8 cellular contexts compared by ENCODE assay signal in genomic region chr1:25520446-25521061, GRCh38. TPM values are rescaled to one million over a fixed set of nuclear protein-coding genes. Genes with fewer than 3 reads are reported as not detected.
DNase-seq lines count a peak whose midpoint lies in the region; ATAC-seq and TF ChIP-seq lines count a peak whose summit lies in the region.

No MANE protein-coding gene starts in this region.

- no peak for TF ChIP-seq POLR2A in IMR-90 (IDR thresholded peaks at IDR 0.05; ENCODE audit: low read depth, low read length)

- no peak overlapping the region for H2AK9ac ChIP-seq in IMR-90 (replicated peaks; ENCODE audit: low read depth, low read length, poor library complexity)

- peaks cover 6% of the 10 kb centered on the region for H3K4me1 ChIP-seq in CD8-positive, alpha-beta memory T cell (ENCODE audit: insufficient read depth, low read length)
- H3K4me1 ChIP-seq in IMR-90 (ENCODE audit: control insufficient read depth, insufficient read depth, low read length) (no peaks in the 10 kb centered on the region; the same call in 1 of the 2 replicates), SK-N-SH (ENCODE audit: control insufficient read depth in 1 of 2, insufficient read depth in 2 of 2, low read depth in 1 of 2, low read length in 1 of 2) (peaks cover 0 to 7% of the 10 kb centered on the region in 2 experiments; a peak in 1 of 4 replicates), cardiac muscle cell (ENCODE audit: low read depth) (no peaks in the 10 kb centered on the region)

- no peak for TF ChIP-seq EP300 in SK-N-SH (IDR thresholded peaks at IDR 0.05; ENCODE audit: borderline replicate concordance in 1 of 2, low read depth in 1 of 2, low read length in 1 of 2)

- H3K36me3 Mint-ChIP-seq in CD8-positive, alpha-beta memory T cell, result no peaks in the 10 kb centered on the region
- no peaks in the 10 kb centered on the region for H3K36me3 Mint-ChIP-seq in activated naive CD4-positive, alpha-beta T cell treated with anti-CD3 and anti-CD28 coated beads, Interleukin-2, amount 10 ng/mL, durations not matched to agents 7 days and 5 days

- peaks cover 9 to 11% (median 10%) of the 10 kb centered on the region in 3 donors for H3K4me1 Mint-ChIP-seq in CD8-positive, alpha-beta memory T cell
- peaks cover 7% of the 10 kb centered on the region for H3K4me1 Mint-ChIP-seq in activated naive CD4-positive, alpha-beta T cell treated with anti-CD3 and anti-CD28 coated beads, Interleukin-2, amount 10 ng/mL, durations not matched to agents 7 days and 5 days

- H2BK15ac ChIP-seq in IMR-90 (ENCODE audit: low read depth, low read length), result no peak overlapping the region

- TF ChIP-seq RAD21 in IMR-90 (IDR thresholded peaks at IDR 0.05; ENCODE audit: low read length), result peak; percentile 72
- TF ChIP-seq RAD21 in SK-N-SH (IDR thresholded peaks at IDR 0.05; ENCODE audit: low read length), result peak; percentile 77

- H3K4me3 ChIP-seq in CD8-positive, alpha-beta memory T cell (ENCODE audit: low read length), result no peak overlapping the region
- H3K4me3 ChIP-seq in IMR-90 (ENCODE audit: insufficient read depth, low read depth, low read length) (no peak overlapping the region), SK-N-SH (ENCODE audit: low read depth in 2 of 2, low read length in 1 of 2) (no peak overlapping the region), cardiac muscle cell (no peak overlapping the region)

- DNase-seq in CD8-positive, alpha-beta memory T cell, result peak; percentile 43 to 77 (median 60)
- peak; percentile 69 for DNase-seq in IMR-90
- DNase-seq in SK-N-SH, result peak; percentile 70
- DNase-seq in activated naive CD4-positive, alpha-beta T cell treated with anti-CD3 and anti-CD28 coated beads, Interleukin-2, amount 10 ng/mL, durations not matched to agents 7 days and 5 days, result peak; percentile 82
- peak; percentile 71 to 77 for DNase-seq in cardiac muscle cell (ENCODE audit: low read depth in 1 of 2, low spot score in 1 of 2)
- DNase-seq in renal cortical epithelial cell (ENCODE audit: low read depth), result peak; percentile 53

- no peaks in the 10 kb centered on the region for H3K79me2 ChIP-seq in SK-N-SH (ENCODE audit: insufficient read depth)

- H4K20me1 ChIP-seq in IMR-90 (ENCODE audit: insufficient read depth, low read length), result no peaks in the 10 kb centered on the region
- no peaks in the 10 kb centered on the region for H4K20me1 ChIP-seq in SK-N-SH (ENCODE audit: insufficient read depth)

- H3K4me3 Mint-ChIP-seq in CD8-positive, alpha-beta memory T cell, result no peak overlapping the region
- H3K4me3 Mint-ChIP-seq in activated naive CD4-positive, alpha-beta T cell treated with anti-CD3 and anti-CD28 coated beads, Interleukin-2, amount 10 ng/mL, durations not matched to agents 7 days and 5 days, result no peak overlapping the region

- no peak overlapping the region for H2BK5ac ChIP-seq in IMR-90 (ENCODE audit: low read depth, low read length, poor library complexity, severe bottlenecking)

- peaks cover 0 to 3% of the 10 kb centered on the region in 2 donors for H3K27me3 Mint-ChIP-seq in CD8-positive, alpha-beta memory T cell
- peaks cover 40% of the 10 kb centered on the region for H3K27me3 Mint-ChIP-seq in activated naive CD4-positive, alpha-beta T cell treated with anti-CD3 and anti-CD28 coated beads, Interleukin-2, amount 10 ng/mL, durations not matched to agents 7 days and 5 days

- no peaks in the 10 kb centered on the region for H3K79me1 ChIP-seq in IMR-90 (ENCODE audit: low read depth in 1 of 2, low read length in 2 of 2)

- peak overlapping the region in 1 of 2 experiments; percentile 78; a peak in 1 of 4 replicates for H4K8ac ChIP-seq in IMR-90 (ENCODE audit: low read depth in 2 of 2, low read length in 2 of 2)

- CTCF ChIA-PET in CD8-positive, alpha-beta memory T cell (lab: Charles Lee), result interaction anchor here (0.7 to 6.3 kb wide), 20 partner anchors 13 to 299 kb away, joined by 3 to 79 read pairs (median 4); partner anchors contain the start of genes LDLRAP1 and MTFR1L
- CTCF ChIA-PET in IMR-90 (lab: Yijun Ruan, JAX), result interaction anchor here (0.5 to 1.2 kb wide), 3 partner anchors 15 to 75 kb away, joined by 3 to 4 read pairs (median 4); no protein-coding TSS in a partner anchor
- CTCF ChIA-PET in SK-N-SH (lab: Yijun Ruan, JAX), result interaction anchor here (0.6 to 4.3 kb wide), 38 partner anchors 9 to 749 kb away, joined by 3 to 46 read pairs (median 4); partner anchors contain the start of genes LDLRAP1, MACO1 and SELENON
- CTCF ChIA-PET in activated naive CD4-positive, alpha-beta T cell treated with anti-CD3 and anti-CD28 coated beads, Interleukin-2, amount 10 ng/mL, durations not matched to agents 7 days and 5 days (lab: Charles Lee), result interaction anchor here (0.6 to 8.1 kb wide), 20 partner anchors 12 to 290 kb away, joined by 3 to 58 read pairs (median 3); no protein-coding TSS in a partner anchor

- peak; percentile 79 for TF ChIP-seq CTCF in IMR-90 (conservative IDR thresholded peaks at IDR 0.05; ENCODE audit: low read depth, low read length)
- peak; percentile 91 for TF ChIP-seq CTCF in SK-N-SH (IDR thresholded peaks at IDR 0.05)
- peak; percentile 75 for TF ChIP-seq CTCF in cardiac muscle cell (IDR thresholded peaks at IDR 0.05; ENCODE audit: low read depth, low read length)

- H3K18ac ChIP-seq in IMR-90 (ENCODE audit: low read depth, low read length), result no peak overlapping the region

- dilution Hi-C loops in IMR-90 (cut with HindIII; ENCODE audit: low sequenced_read_pairs, unreplicated experiment), result no loop called here

- H3K27ac Mint-ChIP-seq in CD8-positive, alpha-beta memory T cell, result peak overlapping the region in 7 of 8 donors; percentile 19 to 90 (median 65)
- no peak overlapping the region for H3K27ac Mint-ChIP-seq in activated naive CD4-positive, alpha-beta T cell treated with anti-CD3 and anti-CD28 coated beads, Interleukin-2, amount 10 ng/mL, durations not matched to agents 7 days and 5 days

- H3K56ac ChIP-seq in IMR-90 (ENCODE audit: extremely low read depth, insufficient read depth, low read length), result no peak overlapping the region

- no peak overlapping the region for H4K5ac ChIP-seq in IMR-90 (ENCODE audit: low read depth, low read length)

- 0 out of 2 replicates have a peak overlapping the region, but pooled peaks have one; percentile 28 for H2BK120ac ChIP-seq in IMR-90 (ENCODE audit: low read depth, low read length)

- POLR2A ChIA-PET in CD8-positive, alpha-beta memory T cell (lab: Charles Lee), result interaction anchor here (0.7 to 2.4 kb wide), 2 partner anchors 17 to 37 kb away, joined by 5 to 10 read pairs; no protein-coding TSS in a partner anchor
- POLR2A ChIA-PET in IMR-90 (lab: Charles Lee; ENCODE audit: unreplicated experiment) (no interaction called here), SK-N-SH (lab: Yijun Ruan, JAX) (interaction anchor here (0.9 kb wide), 1 partner anchor 95 kb away, joined by 3 read pairs; no protein-coding TSS in a partner anchor)

- H3K9ac ChIP-seq in IMR-90 (ENCODE audit: low read depth, low read length), result no peak overlapping the region
- no peak overlapping the region for H3K9ac ChIP-seq in SK-N-SH

- H3K14ac ChIP-seq in IMR-90 (replicated peaks; ENCODE audit: low read depth, low read length), result peak overlapping the region; percentile 54; the same call in 1 of the 2 replicates

- H3K27me3 ChIP-seq in CD8-positive, alpha-beta memory T cell (ENCODE audit: insufficient read depth, low read length, poor library complexity, severe bottlenecking), result no peaks in the 10 kb centered on the region
- peaks cover 20% of the 10 kb centered on the region for H3K27me3 ChIP-seq in IMR-90 (ENCODE audit: control insufficient read depth, insufficient read depth, low read length)
- no peaks in the 10 kb centered on the region; the same call in 1 of the 2 replicates for H3K27me3 ChIP-seq in SK-N-SH (ENCODE audit: insufficient read depth)
- H3K27me3 ChIP-seq in cardiac muscle cell, result no peaks in the 10 kb centered on the region

- 0% methylated on average over 2 of the region's 4 CpGs; no CpG with 5 or more reads in 1 of the 2 experiments for WGBS in IMR-90 (ENCODE audit: extremely low coverage in 2 of 2, insufficient read length in 1 of 2), 2 experiments
- WGBS in SK-N-SH (ENCODE audit: low lambda C conversion rate), result 0% methylated on average over 4 of the region's 4 CpGs

- H3K36me3 ChIP-seq in CD8-positive, alpha-beta memory T cell (ENCODE audit: insufficient read depth, low read length), result no peaks in the 10 kb centered on the region
- no peaks in the 10 kb centered on the region for H3K36me3 ChIP-seq in IMR-90 (ENCODE audit: control insufficient read depth, insufficient read depth, low read length)
- H3K36me3 ChIP-seq in SK-N-SH (replicated peaks in 1 of 2; ENCODE audit: control insufficient read depth in 1 of 2, insufficient read depth in 2 of 2, low read length in 1 of 2), result no peaks in the 10 kb centered on the region
- no peaks in the 10 kb centered on the region for H3K36me3 ChIP-seq in cardiac muscle cell

- H3K9me3 ChIP-seq in CD8-positive, alpha-beta memory T cell (ENCODE audit: low read length), result no peaks in the 10 kb centered on the region
- H3K9me3 ChIP-seq in IMR-90 (ENCODE audit: control insufficient read depth, insufficient read depth, low read length) (peaks cover 11% of the 10 kb centered on the region), SK-N-SH (no peaks in the 10 kb centered on the region), cardiac muscle cell (ENCODE audit: low read depth) (no peaks in the 10 kb centered on the region)

- ATAC-seq in IMR-90 (ENCODE audit: low read depth), result peak; percentile 57; the same call in 1 of the 2 replicates
- ATAC-seq in HG03175 (IDR thresholded peaks at IDR 0.05; ENCODE audit: unreplicated experiment), result no peak
- no peak for ATAC-seq in GM21619 (IDR thresholded peaks at IDR 0.05; ENCODE audit: unreplicated experiment)

- no peak overlapping the region for H3K27ac ChIP-seq in CD8-positive, alpha-beta memory T cell (ENCODE audit: low read depth, low read length)
- H3K27ac ChIP-seq in IMR-90 (ENCODE audit: insufficient read depth, low read length), result no peak overlapping the region
- no peak overlapping the region for H3K27ac ChIP-seq in SK-N-SH (ENCODE audit: low read depth in 2 of 2, low read length in 1 of 2)
- H3K27ac ChIP-seq in cardiac muscle cell, result no peak overlapping the region

- H3K9me1 ChIP-seq in IMR-90 (ENCODE audit: insufficient read depth, low read length), result peaks cover 6% of the 10 kb centered on the region; the same call in 1 of the 2 replicates

- no peak overlapping the region for H2BK20ac ChIP-seq in IMR-90 (ENCODE audit: low read depth, low read length)

- H3K9me2 ChIP-seq in SK-N-SH, result no peaks in the 10 kb centered on the region

- H2AFZ ChIP-seq in IMR-90 (replicated peaks; ENCODE audit: low read length, poor library complexity) (peak overlapping the region; percentile 76), SK-N-SH (ENCODE audit: low read depth) (peak overlapping the region; percentile 35; the same call in 1 of the 2 replicates)

- no peak overlapping the region for H4K91ac ChIP-seq in IMR-90 (ENCODE audit: insufficient read depth, low read depth, low read length)

- no peaks in the 10 kb centered on the region for H3F3A ChIP-seq in SK-N-SH (replicated peaks; ENCODE audit: insufficient read depth)

- in situ Hi-C loops in IMR-90 (cut with MboI; ENCODE audit: low sequenced_read_pairs), result loop anchor here (10.0 to 25.0 kb wide), 2 partner anchors 108 to 236 kb away; partner anchors contain the start of gene RHCE

- peak overlapping the region; percentile 59; the same call in 1 of the 2 replicates for H3K4ac ChIP-seq in IMR-90 (ENCODE audit: low read depth, low read length)

- intact Hi-C loops in IMR-90 (cut with micrococcal nuclease), result loop anchor here (5.0 to 10.0 kb wide), 4 partner anchors 88 to 278 kb away; partner anchors contain the start of gene MACO1

- H2AK5ac ChIP-seq in IMR-90 (ENCODE audit: low read depth, low read length), result 0 out of 2 replicates have a peak overlapping the region, but pooled peaks have one; percentile 7

- no TSS peak for BruUV-seq in IMR-90 (replicated peaks; lab: Mats Ljungman, UMichigan)

- H3K4me2 ChIP-seq in IMR-90 (ENCODE audit: low read depth, low read length) (no peak overlapping the region), SK-N-SH (no peak overlapping the region)

- H3K23ac ChIP-seq in IMR-90 (ENCODE audit: low read depth, low read length), result no peak overlapping the region

- H3K9me3 Mint-ChIP-seq in CD8-positive, alpha-beta memory T cell, result peaks cover 0 to 4% (median 0%) of the 10 kb centered on the region in 5 donors
- H3K9me3 Mint-ChIP-seq in activated naive CD4-positive, alpha-beta T cell treated with anti-CD3 and anti-CD28 coated beads, Interleukin-2, amount 10 ng/mL, durations not matched to agents 7 days and 5 days, result peaks cover 4% of the 10 kb centered on the region

RNA-seq across cellular contexts. Expression of gene LDLRAP1, which starts 22.9 kb away (rescaled TPM):
- 10 to 100 TPM; 21.1 to 22.0 TPM for total RNA-seq in CD8-positive, alpha-beta memory T cell
- polyA plus RNA-seq in CD8-positive, alpha-beta memory T cell, result 302 TPM
- total RNA-seq in IMR-90 (2012; rRNA removed) (3.6 and 4.5 TPM in 2 replicates), cardiac muscle cell (15.8 and 16.4 TPM in 2 replicates), renal cortical epithelial cell (5.4 and 6.9 TPM in 2 replicates)
- polyA plus RNA-seq in IMR-90 (2012; rRNA removed) (13.5 and 14.4 TPM in 2 replicates), SK-N-SH (2012; rRNA removed) (15.8 and 19.1 TPM in 2 replicates), cardiac muscle cell (12.2 and 21.8 TPM in 2 replicates)
- 9.9 and 15.1 TPM in 2 replicates for polyA plus RNA-seq in IMR-90 (2012; cell fraction: cytosol; rRNA removed)
- 19.7 and 24.6 TPM in 2 replicates for polyA plus RNA-seq in IMR-90 (2012; cell fraction: nucleus; rRNA removed; ENCODE audit: low replicate concordance)
- polyA plus RNA-seq in SK-N-SH (2012; cell fraction: cytosol; rRNA removed), result 10.1 and 13.7 TPM in 2 replicates
- 29.4 and 29.5 TPM in 2 replicates for polyA plus RNA-seq in SK-N-SH (2012; cell fraction: nucleus; rRNA removed)
